ENCODE assay signal across 24 cellular contexts in genomic region chr1:102102276-102102780, GRCh38.
"Had no signal": no experiment of that assay in that cellular context is flagged by ENCODE, and none has a peak within 500 bp of the region (broad histone marks: within the 10 kb centered on the region; RNA-seq: fewer than 3 reads in every experiment).

No MANE protein-coding gene starts in this region.

- ATAC-seq: effector memory CD8-positive, alpha-beta T cell; esophagus mucosa; gastrocnemius medialis; heart right ventricle; left cardiac atrium; left lung; left ventricle myocardium superior; lower lobe of right lung; mucosa of descending colon had no signal

- H3K9me3 ChIP-seq: colonic mucosa, esophagus squamous epithelium, gastrocnemius medialis, heart right ventricle, lower lobe of right lung, mucosa of descending colon had no signal

- H3K4me1 ChIP-seq: colonic mucosa, esophagus squamous epithelium, gastrocnemius medialis, heart right ventricle, left lung, lower lobe of right lung had no signal

- H3K4me3 ChIP-seq: colonic mucosa, esophagus squamous epithelium, gastrocnemius medialis, heart right ventricle, left lung, lower lobe of right lung, mucosa of descending colon had no signal

- FAIRE-seq: islet of Langerhans, keratinocyte had no signal

- DNase-seq: colonic mucosa; cortex of kidney; effector CD8-positive, alpha-beta T cell; effector memory CD8-positive, alpha-beta T cell; endodermal cell; erythroblast; esophagus squamous epithelium; foreskin fibroblast; foreskin melanocyte; gastrocnemius medialis; glutamatergic neuron; head of caudate nucleus; heart right ventricle; hippocampal formation; left cardiac atrium; left lung; left ventricle myocardium superior; lower lobe of right lung; mesenchymal stem cell; mucosa of descending colon had no signal

- H3K27me3 ChIP-seq: colonic mucosa, esophagus squamous epithelium, gastrocnemius medialis, heart right ventricle, left lung had no signal

- H3K36me3 ChIP-seq: colonic mucosa, esophagus squamous epithelium, gastrocnemius medialis, heart right ventricle, left lung, lower lobe of right lung had no signal

- H3K27ac ChIP-seq: colonic mucosa, epithelial cell of prostate, esophagus squamous epithelium, gastrocnemius medialis, heart right ventricle, left lung, lower lobe of right lung had no signal
